In genomic region chr16:51151951-51152663, GRCh38 we compare ENCODE assay signal across 9 cellular contexts. TPM values are rescaled to one million over a fixed set of nuclear protein-coding genes. Genes with fewer than 3 reads are reported as not detected.
DNase-seq lines count a peak whose midpoint lies in the region; ATAC-seq and TF ChIP-seq lines count a peak whose summit lies in the region.
"Had no signal": no experiment of that assay in that cellular context is flagged by ENCODE, and none has a peak within 500 bp of the region (broad histone marks: within the 10 kb centered on the region; RNA-seq: fewer than 3 reads in every experiment).

No MANE protein-coding gene starts in this region.

- H3K36me3 ChIP-seq in MG63 (no peaks in the 10 kb centered on the region), tibial nerve (no peaks in the 10 kb centered on the region)

- TF ChIP-seq POLR2A in tibial nerve (IDR thresholded peaks at IDR 0.05), result peak in 1 of 2 donors; percentile 30

- DNase-seq in AG08395 (ENCODE audit: low spot score), result peak; percentile 96
- DNase-seq in MG63, result peak; percentile 79
- peak in 1 of 2 donors; percentile 25 for DNase-seq in left colon
- peak in 1 of 2 donors; percentile 17 for DNase-seq in tibial nerve (ENCODE audit: low spot score in 2 of 2)
- no peak for DNase-seq in NCI-H187 treated with DMSO at 0.1 percent for 48 hours (lab: John Stamatoyannopoulos, UW)
- DNase-seq in NCI-H1105 (lab: John Stamatoyannopoulos, UW), result no peak

- H3K4me3 ChIP-seq in MG63 (peak overlapping the region; percentile 51), tibial nerve (peak overlapping the region; percentile 26 to 53 (median 33))
- H3K4me3 ChIP-seq: GM12878 had no signal

- 0 to 1% methylated on average over 19 to 38 of the region's 57 CpGs for WGBS in tibial nerve, 2 donors

- ATAC-seq in left colon (peak; percentile 18), HG02970 (IDR thresholded peaks at IDR 0.05; ENCODE audit: low FRiP score, unreplicated experiment) (no peak)
- ATAC-seq: GM12878 had no signal

- peak overlapping the region; percentile 93 for H3K27ac ChIP-seq in cingulate gyrus (ENCODE audit: low read depth, low read length)
- peak overlapping the region in 3 of 4 donors; percentile 11 to 74 (median 34) for H3K27ac ChIP-seq in tibial nerve

- no peak for TF ChIP-seq EP300 in tibial nerve (IDR thresholded peaks at IDR 0.05)

- peaks cover 0 to 61% (median 14%) of the 10 kb centered on the region in 4 donors for H3K4me1 ChIP-seq in tibial nerve

- TF ChIP-seq CTCF in tibial nerve (IDR thresholded peaks at IDR 0.05), result no peak

- H3K27me3 ChIP-seq in MG63 (no peaks in the 10 kb centered on the region), tibial nerve (peaks cover 0 to 94% of the 10 kb centered on the region in 2 donors)

- intact Hi-C loops in left colon (cut with DNase I, micrococcal nuclease), result no loop called here

- H3K9me3 ChIP-seq in MG63 (no peaks in the 10 kb centered on the region), tibial nerve (no peaks in the 10 kb centered on the region)

RNA-seq across cellular contexts. Expression of gene SALL1, which starts 1.0 kb away (rescaled TPM):
- 0.13 and 0.84 TPM in 2 replicates for total RNA-seq in MG63 (2014; rRNA removed; shearing (Covaris generic); ENCODE audit: low replicate concordance)
- total RNA-seq in left colon (1 to 10 TPM; 1.6 to 2.0 TPM), tibial nerve (1 to 10 TPM in 1 of 4 donors, under 1 TPM in 3; 0.21 to 1.4 (median 0.26) TPM)

Comparison
In these comparisons a context has a peak if more than half of its experiments do, and no peak if none do; other contexts are left out.
1. DNase-seq: peak in AG08395 (single experiment) and MG63 (single experiment); none in NCI-H187 treated with DMSO at 0.1 percent for 48 hours (single experiment) and NCI-H1105 (single experiment).